Comparison of ENCODE assay signal across 30 cellular contexts in the genomic region with DNA sequence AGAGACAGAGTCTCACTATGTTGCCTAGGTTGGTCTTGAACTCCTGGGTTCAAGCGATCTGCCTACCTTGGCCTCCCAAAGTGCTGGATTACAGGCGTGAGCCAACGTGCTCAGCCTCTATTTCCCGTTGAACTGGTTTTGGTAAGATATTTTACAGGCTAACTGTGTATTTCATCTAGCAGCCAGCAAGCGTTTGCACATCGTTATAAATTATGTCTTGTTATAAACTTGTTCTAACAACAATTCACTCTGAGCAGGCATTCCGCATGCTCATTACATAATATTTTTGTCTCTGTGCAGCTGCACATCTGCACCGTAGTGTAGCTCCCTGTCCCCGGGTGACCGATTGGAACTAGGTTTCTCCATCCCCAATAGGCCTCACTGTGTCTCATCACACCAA. TPM values are rescaled to one million over a fixed set of nuclear protein-coding genes. Genes with fewer than 3 reads are reported as not detected.
"Had no signal": no experiment of that assay in that cellular context is flagged by ENCODE, and none has a peak within 500 bp of the region (broad histone marks: within the 10 kb centered on the region; RNA-seq: fewer than 3 reads in every experiment).

No MANE protein-coding gene starts in this region.

- H3K4me1 ChIP-seq: body of pancreas, colonic mucosa, lower lobe of right lung, right lobe of liver, thyroid gland, upper lobe of right lung had no signal

- ATAC-seq: activated CD4-positive, alpha-beta T cell treated with anti-CD3 and anti-CD28 coated beads for 36 hours; activated CD8-positive, alpha-beta T cell treated with anti-CD3 and anti-CD28 coated beads, Interleukin-2, amount 10 ng/mL, durations not matched to agents 7 days and 5 days; activated T-cell treated with anti-CD3 and anti-CD28 coated beads, Interleukin-2, amount 50 U/mL, for 72 hours; body of pancreas; heart right ventricle; left lobe of liver; lower lobe of right lung; right lobe of liver; stimulated activated memory B cell treated with anti-CD40 and anti-IgM and Interleukin-4, amounts not matched to agents 10 μg/mL and 1 μg/mL and 100 μg/mL, for 72 hours; upper lobe of right lung had no signal

- H3K4me3 ChIP-seq: body of pancreas, cardiac muscle cell, colonic mucosa, heart right ventricle, lower lobe of right lung, right lobe of liver, skin epidermis, stomach, thyroid gland, upper lobe of right lung had no signal

- H3K27ac ChIP-seq: body of pancreas, cardiac muscle cell, colonic mucosa, heart right ventricle, lower lobe of right lung, right lobe of liver, stomach, thyroid gland, upper lobe of right lung had no signal

- H3K27me3 ChIP-seq: body of pancreas, cardiac muscle cell, colonic mucosa, heart right ventricle, right lobe of liver, thyroid gland, upper lobe of right lung had no signal

- DNase-seq: activated CD4-positive, alpha-beta T cell treated with anti-CD3 and anti-CD28 coated beads for 36 hours; activated CD4-positive, CD25-positive, alpha-beta regulatory T cell; activated CD8-positive, alpha-beta T cell treated with anti-CD3 and anti-CD28 coated beads, Interleukin-2, amount 10 ng/mL, durations not matched to agents 7 days and 5 days; activated effector memory CD4-positive, alpha-beta T cell treated with Interleukin-2 at 50 U/mL for 16 hours; activated naive CD4-positive, alpha-beta T cell treated with Interleukin-2 at 50 U/mL for 16 hours; activated T-cell treated with anti-CD3 and anti-CD28 coated beads for 4 hours; activated T-cell treated with anti-CD3 and anti-CD28 coated beads, Interleukin-2, amount 50 U/mL, for 72 hours; aorta; cerebellar nuclear complex; colonic mucosa; effector CD8-positive, alpha-beta T cell; erythroblast; foreskin fibroblast; heart right ventricle; lower lobe of right lung; mesenchymal stem cell; right lobe of liver; stimulated activated CD4-positive, alpha-beta T cell treated with anti-CD3 and anti-CD28 coated beads, Interleukin-1b, Interleukin-23, amount 100 ng/mL, for 48 hours; stimulated activated CD4-positive, alpha-beta T cell treated with anti-CD3 and anti-CD28 coated beads, Interleukin-4, amount 100 ng/mL, for 4 hours; stimulated activated CD8-positive, alpha-beta memory T cell treated with anti-CD3 and anti-CD28 coated beads, Interleukin-4, amount 100 ng/mL, for 48 hours; stomach; T-helper 1 cell; thyroid gland; upper lobe of right lung had no signal

- H3K9me3 ChIP-seq: body of pancreas, colonic mucosa, heart right ventricle, lower lobe of right lung, right lobe of liver, stomach, thyroid gland, upper lobe of right lung had no signal

- H3K36me3 ChIP-seq: cardiac muscle cell, colonic mucosa, heart right ventricle, lower lobe of right lung, right lobe of liver, stomach, thyroid gland, upper lobe of right lung had no signal

RNA-seq across cellular contexts. Expression of a gene that starts 57.9 kb away (rescaled TPM):
- total RNA-seq: fibroblast of lung had no signal
- polyA plus RNA-seq: cardiac muscle cell, fibroblast of lung had no signal
